Comparison of ENCODE assay signal across 13 cellular contexts in the genomic region with DNA sequence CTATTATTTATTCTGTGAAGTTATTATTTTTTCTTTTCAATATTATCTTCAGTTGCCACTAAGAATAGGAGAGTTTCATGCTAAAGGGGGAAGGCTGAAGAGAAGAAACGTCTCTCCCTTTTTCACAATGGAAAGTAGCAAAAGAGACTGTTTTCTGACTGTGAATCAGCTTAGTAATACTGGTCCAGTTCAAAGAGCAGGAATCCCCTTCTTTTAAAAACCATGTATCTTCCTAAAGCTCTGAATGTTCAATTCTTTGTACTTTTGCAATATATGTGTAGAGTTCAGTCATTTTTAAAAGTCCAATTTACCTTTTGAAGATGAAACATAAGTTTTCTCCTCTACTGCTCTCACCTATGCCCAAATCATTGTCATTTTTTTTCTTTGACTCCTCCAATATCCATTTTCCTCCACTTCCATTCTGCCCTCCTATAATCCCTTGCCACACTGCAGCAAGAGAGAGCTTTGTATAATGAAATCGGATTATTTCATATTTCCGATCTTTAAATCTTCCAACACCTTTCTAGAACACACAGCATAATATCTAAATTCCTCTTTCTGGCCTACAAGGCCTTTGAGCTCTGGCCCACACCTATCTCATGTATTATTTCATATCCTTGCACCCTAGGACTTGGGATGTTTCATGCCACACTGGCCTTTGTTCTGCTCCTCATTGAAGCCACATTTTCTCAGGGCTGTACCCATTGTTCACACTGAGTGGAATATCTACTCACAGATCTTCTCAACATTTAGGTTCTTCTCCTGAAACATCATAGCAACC.
DNase-seq lines count a peak whose midpoint lies in the region; ATAC-seq and TF ChIP-seq lines count a peak whose summit lies in the region.
"Had no signal": no experiment of that assay in that cellular context is flagged by ENCODE, and none has a peak within 500 bp of the region (broad histone marks: within the 10 kb centered on the region; RNA-seq: fewer than 3 reads in every experiment).

No MANE protein-coding gene starts in this region.

- no peaks in the 10 kb centered on the region for H3K27me3 Mint-ChIP-seq in activated T-cell treated with anti-CD3 and anti-CD28 coated beads, Interleukin-2, amount 50 U/mL, for 4 hours (ENCODE audit: low read depth)
- H3K27me3 Mint-ChIP-seq in activated CD8-positive, alpha-beta T cell treated with anti-CD3 and anti-CD28 coated beads for 36 hours, result no peaks in the 10 kb centered on the region
- no peaks in the 10 kb centered on the region for H3K27me3 Mint-ChIP-seq in progenitor cell of endocrine pancreas
- H3K27me3 Mint-ChIP-seq: effector memory CD8-positive, alpha-beta T cell had no signal

- no peak for DNase-seq in activated T-cell treated with anti-CD3 and anti-CD28 coated beads, Interleukin-2, amount 50 U/mL, for 4 hours
- DNase-seq in activated T-cell treated with anti-CD3 and anti-CD28 coated beads, Interleukin-2, amount 50 U/mL, for 1 hour, result no peak
- no peak for DNase-seq in activated CD8-positive, alpha-beta T cell treated with anti-CD3 and anti-CD28 coated beads for 36 hours
- no peak for DNase-seq in progenitor cell of endocrine pancreas (ENCODE audit: low spot score, unreplicated experiment)
- DNase-seq in NK-92 (lab: John Stamatoyannopoulos, UW; ENCODE audit: unreplicated experiment), result no peak
- DNase-seq in stimulated activated naive CD4-positive, alpha-beta T cell (lab: John Stamatoyannopoulos, UW), result no peak
- no peak for DNase-seq in NCI-H345 (lab: John Stamatoyannopoulos, UW)
- DNase-seq: ACHN; effector memory CD8-positive, alpha-beta T cell; NCI-H1105 treated with DMSO at 0.1 percent for 48 hours; NCI-H226; thyroid gland had no signal

- TF ChIP-seq CTCF in activated CD8-positive, alpha-beta T cell treated with anti-CD3 and anti-CD28 coated beads for 36 hours (IDR thresholded peaks at IDR 0.05), result no peak
- no peak for TF ChIP-seq CTCF in progenitor cell of endocrine pancreas (IDR thresholded peaks at IDR 0.05; ENCODE audit: unreplicated experiment)

- peak; percentile 26 to 43 for ATAC-seq in activated T-cell treated with anti-CD3 and anti-CD28 coated beads, Interleukin-2, amount 50 U/mL, for 4 hours
- peak; percentile 26 for ATAC-seq in GM21390 (IDR thresholded peaks at IDR 0.05; ENCODE audit: unreplicated experiment)
- ATAC-seq in activated CD8-positive, alpha-beta T cell treated with anti-CD3 and anti-CD28 coated beads for 36 hours, result peak; percentile 22
- ATAC-seq: effector memory CD8-positive, alpha-beta T cell had no signal

- peak overlapping the region; percentile 46 for H3K27ac Mint-ChIP-seq in activated CD8-positive, alpha-beta T cell treated with anti-CD3 and anti-CD28 coated beads for 36 hours
- H3K27ac Mint-ChIP-seq in progenitor cell of endocrine pancreas, result peak overlapping the region; percentile 19

- H3K36me3 Mint-ChIP-seq in activated T-cell treated with anti-CD3 and anti-CD28 coated beads, Interleukin-2, amount 50 U/mL, for 4 hours (ENCODE audit: insufficient read depth), result peaks cover 29% of the 10 kb centered on the region
- H3K36me3 Mint-ChIP-seq in activated CD8-positive, alpha-beta T cell treated with anti-CD3 and anti-CD28 coated beads for 36 hours (ENCODE audit: low read depth), result peaks cover 30% of the 10 kb centered on the region
- peaks cover 1% of the 10 kb centered on the region for H3K36me3 Mint-ChIP-seq in progenitor cell of endocrine pancreas (ENCODE audit: insufficient read depth)

- H3K4me1 Mint-ChIP-seq in activated T-cell treated with anti-CD3 and anti-CD28 coated beads, Interleukin-2, amount 50 U/mL, for 4 hours (ENCODE audit: low read depth), result peaks cover 55% of the 10 kb centered on the region
- peaks cover 49% of the 10 kb centered on the region for H3K4me1 Mint-ChIP-seq in activated CD8-positive, alpha-beta T cell treated with anti-CD3 and anti-CD28 coated beads for 36 hours (ENCODE audit: low read depth)
- peaks cover 1% of the 10 kb centered on the region for H3K4me1 Mint-ChIP-seq in progenitor cell of endocrine pancreas (ENCODE audit: low read depth)

- POLR2A ChIA-PET in activated CD8-positive, alpha-beta T cell treated with anti-CD3 and anti-CD28 coated beads for 36 hours (lab: Charles Lee), result no interaction called here

- H3K4me3 Mint-ChIP-seq in activated T-cell treated with anti-CD3 and anti-CD28 coated beads, Interleukin-2, amount 50 U/mL, for 4 hours, result no peak overlapping the region
- no peak overlapping the region for H3K4me3 Mint-ChIP-seq in activated CD8-positive, alpha-beta T cell treated with anti-CD3 and anti-CD28 coated beads for 36 hours
- H3K4me3 Mint-ChIP-seq in progenitor cell of endocrine pancreas (ENCODE audit: low read depth), result no peak overlapping the region

- intact Hi-C loops in activated CD8-positive, alpha-beta T cell treated with anti-CD3 and anti-CD28 coated beads for 36 hours (cut with micrococcal nuclease), result loop anchor here (5.0 kb wide), 2 partner anchors 71 to 116 kb away; no protein-coding TSS in a partner anchor

- CTCF ChIA-PET in activated CD8-positive, alpha-beta T cell treated with anti-CD3 and anti-CD28 coated beads for 36 hours (lab: Charles Lee), result interaction anchor here (1.0 to 2.8 kb wide), 2 partner anchors 9 to 18 kb away, joined by 3 to 10 read pairs; no protein-coding TSS in a partner anchor

- no peaks in the 10 kb centered on the region for H3K9me3 Mint-ChIP-seq in activated T-cell treated with anti-CD3 and anti-CD28 coated beads, Interleukin-2, amount 50 U/mL, for 4 hours
- no peaks in the 10 kb centered on the region for H3K9me3 Mint-ChIP-seq in activated CD8-positive, alpha-beta T cell treated with anti-CD3 and anti-CD28 coated beads for 36 hours
- H3K9me3 Mint-ChIP-seq in progenitor cell of endocrine pancreas (ENCODE audit: low read depth), result peaks cover 1% of the 10 kb centered on the region
- H3K9me3 Mint-ChIP-seq: effector memory CD8-positive, alpha-beta T cell had no signal
